Comparison of ENCODE assay signal across 8 cellular contexts in genomic region chr7:128167316-128167691, GRCh38.
DNase-seq lines count a peak whose midpoint lies in the region; ATAC-seq and TF ChIP-seq lines count a peak whose summit lies in the region.

No MANE protein-coding gene starts in this region.

- CTCF ChIA-PET in CD8-positive, alpha-beta T cell (lab: Charles Lee) = no interaction called here

- no peak overlapping the region for H3K27ac ChIP-seq in CD8-positive, alpha-beta T cell (ENCODE audit: low read depth, low read length)
- no peak overlapping the region for H3K27ac ChIP-seq in RWPE2 (ENCODE audit: poor library complexity, severe bottlenecking)
- H3K27ac ChIP-seq in transverse colon = no peak overlapping the region

- no peak for TF ChIP-seq POLR2A in transverse colon (IDR thresholded peaks at IDR 0.05)

- H3K36me3 ChIP-seq in CD8-positive, alpha-beta T cell (ENCODE audit: insufficient read depth, low read length) = no peaks in the 10 kb centered on the region
- H3K36me3 ChIP-seq in RWPE2 (ENCODE audit: low read depth) = no peaks in the 10 kb centered on the region
- H3K36me3 ChIP-seq in transverse colon = no peaks in the 10 kb centered on the region

- H3K36me3 Mint-ChIP-seq in CD8-positive, alpha-beta T cell = no peaks in the 10 kb centered on the region
- no peaks in the 10 kb centered on the region for H3K36me3 Mint-ChIP-seq in mesothelial cell of epicardium

- peaks cover 54% of the 10 kb centered on the region for H3K27me3 Mint-ChIP-seq in CD8-positive, alpha-beta T cell (ENCODE audit: low read depth)
- peaks cover 98% of the 10 kb centered on the region for H3K27me3 Mint-ChIP-seq in mesothelial cell of epicardium (ENCODE audit: low read depth)

- H3K4me1 Mint-ChIP-seq in CD8-positive, alpha-beta T cell (ENCODE audit: low read depth) = peaks cover 25% of the 10 kb centered on the region
- H3K4me1 Mint-ChIP-seq in mesothelial cell of epicardium = peaks cover 19% of the 10 kb centered on the region

- no peak for TF ChIP-seq EP300 in transverse colon (IDR thresholded peaks at IDR 0.05; ENCODE audit: low read depth)

- H3K27ac Mint-ChIP-seq in CD8-positive, alpha-beta T cell = no peak overlapping the region
- H3K27ac Mint-ChIP-seq in mesothelial cell of epicardium = no peak overlapping the region

- peak overlapping the region; percentile 77 for H3K4me3 Mint-ChIP-seq in CD8-positive, alpha-beta T cell
- peak overlapping the region; percentile 70 for H3K4me3 Mint-ChIP-seq in mesothelial cell of epicardium

- no peaks in the 10 kb centered on the region for H3K9me3 ChIP-seq in CD8-positive, alpha-beta T cell (ENCODE audit: low read length)
- no peaks in the 10 kb centered on the region for H3K9me3 ChIP-seq in RWPE2 (ENCODE audit: severe bottlenecking)
- no peaks in the 10 kb centered on the region for H3K9me3 ChIP-seq in transverse colon

- POLR2A ChIA-PET in CD8-positive, alpha-beta T cell (lab: Charles Lee) = no interaction called here

- H3K9me3 Mint-ChIP-seq in CD8-positive, alpha-beta T cell = no peaks in the 10 kb centered on the region
- no peaks in the 10 kb centered on the region for H3K9me3 Mint-ChIP-seq in mesothelial cell of epicardium

- peak; percentile 23 for ATAC-seq in CD8-positive, alpha-beta T cell
- ATAC-seq in RWPE2 (ENCODE audit: low read depth) = no peak

- 0% methylated on average over 32 of the region's 38 CpGs; no CpG with 5 or more reads in 1 of the 2 donors for WGBS in transverse colon (ENCODE audit: low coverage in 1 of 2), 2 donors

- H3K4me1 ChIP-seq in CD8-positive, alpha-beta T cell (ENCODE audit: insufficient read depth, low read length) = peaks cover 22% of the 10 kb centered on the region
- H3K4me1 ChIP-seq in RWPE2 (ENCODE audit: insufficient read depth, poor library complexity, severe bottlenecking) (peaks cover 18% of the 10 kb centered on the region), transverse colon (peaks cover 0 to 24% (median 19%) of the 10 kb centered on the region in 4 donors)

- peaks cover 13% of the 10 kb centered on the region for H3K27me3 ChIP-seq in CD8-positive, alpha-beta T cell (ENCODE audit: insufficient read depth, low read length)
- H3K27me3 ChIP-seq in RWPE2 (ENCODE audit: insufficient read depth, poor library complexity, severe bottlenecking) (peaks cover 42% of the 10 kb centered on the region), transverse colon (peaks cover 89% of the 10 kb centered on the region)

- intact Hi-C loops in CD8-positive, alpha-beta T cell (cut with DNase I, micrococcal nuclease) = no loop called here
- intact Hi-C loops in transverse colon (cut with DNase I; ENCODE audit: low total_unique reads) = no loop called here

- in situ Hi-C loops in transverse colon (cut with MboI; ENCODE audit: low pct_ligation_motif_present in 1 of 4, low pct_unique_long_range_greater_than_20kb in 1 of 4, low sequenced_read_pairs in 3 of 4) = no loop called here

- peak in 2 of 7 experiments; percentile 18 to 28 for DNase-seq in CD8-positive, alpha-beta T cell
- DNase-seq in HT1080 (ENCODE audit: low read depth) = peak; percentile 34
- no peak for DNase-seq in RWPE2 (ENCODE audit: low spot score)
- DNase-seq in ecto neural progenitor cell (ENCODE audit: low spot score) = peak; percentile 56
- peak in 1 of 2 experiments; percentile 50 for DNase-seq in mesothelial cell of epicardium (ENCODE audit: low spot score in 2 of 2, unreplicated experiment in 2 of 2)
- peak; percentile 11 for DNase-seq in transverse colon
- DNase-seq in NOMO-1 (lab: John Stamatoyannopoulos, UW; ENCODE audit: unreplicated experiment in 2 of 2) = no peak
- no peak for DNase-seq in activated gamma-delta T cell treated with Interleukin-2 at 50 U/mL for 16 hours

- TF ChIP-seq CTCF in CD8-positive, alpha-beta T cell (IDR thresholded peaks at IDR 0.05) = no peak
- no peak for TF ChIP-seq CTCF in RWPE2 (IDR thresholded peaks at IDR 0.05; ENCODE audit: poor library complexity, severe bottlenecking)
- no peak for TF ChIP-seq CTCF in mesothelial cell of epicardium (IDR thresholded peaks at IDR 0.05; ENCODE audit: unreplicated experiment)
- no peak for TF ChIP-seq CTCF in transverse colon (IDR thresholded peaks at IDR 0.05)

- peak overlapping the region; percentile 55 for H3K4me3 ChIP-seq in CD8-positive, alpha-beta T cell (ENCODE audit: low read depth, low read length)
- peak overlapping the region; percentile 31 for H3K4me3 ChIP-seq in RWPE2 (ENCODE audit: severe bottlenecking)
- H3K4me3 ChIP-seq in transverse colon = peak overlapping the region in 3 of 4 donors; percentile 20 to 52 (median 32)

Comparison
In these comparisons a context has a peak if more than half of its experiments do, and no peak if none do; other contexts are left out.
1. DNase-seq: peak in HT1080 (single experiment), ecto neural progenitor cell (single experiment) and transverse colon (single experiment); none in RWPE2 (single experiment), NOMO-1 (0 of 2) and activated gamma-delta T cell treated with Interleukin-2 at 50 U/mL for 16 hours (single experiment).
2. Peak in every context shown above with its lines, with median percentiles within 50 percentile points of each other: H3K4me3 ChIP-seq.